ENCODE assay signal across 1 cellular context in genomic region chr9:83011611-83012010, GRCh38.
TF ChIP-seq lines count a peak whose summit lies in the region.

No MANE protein-coding gene starts in this region.

TF ChIP-seq in GM12891, 5 proteins besides CTCF, POLR2A, EP300 and RAD21:
- TF ChIP-seq PAX5 (IDR thresholded peaks at IDR 0.05; ENCODE audit: insufficient read depth, low read length, severe bottlenecking) (no peak), POU2F2 (IDR thresholded peaks at IDR 0.05; ENCODE audit: low read depth, low read length) (no peak), POLR2AphosphoS5 (IDR thresholded peaks at IDR 0.05; ENCODE audit: low read depth, low read length) (no peak), SPI1 (IDR thresholded peaks at IDR 0.05; ENCODE audit: low read depth, low read length) (no peak), TAF1 (IDR thresholded peaks at IDR 0.05; ENCODE audit: low read depth, low read length) (no peak)
